Comparison of ENCODE assay signal across 20 cellular contexts in the genomic region with DNA sequence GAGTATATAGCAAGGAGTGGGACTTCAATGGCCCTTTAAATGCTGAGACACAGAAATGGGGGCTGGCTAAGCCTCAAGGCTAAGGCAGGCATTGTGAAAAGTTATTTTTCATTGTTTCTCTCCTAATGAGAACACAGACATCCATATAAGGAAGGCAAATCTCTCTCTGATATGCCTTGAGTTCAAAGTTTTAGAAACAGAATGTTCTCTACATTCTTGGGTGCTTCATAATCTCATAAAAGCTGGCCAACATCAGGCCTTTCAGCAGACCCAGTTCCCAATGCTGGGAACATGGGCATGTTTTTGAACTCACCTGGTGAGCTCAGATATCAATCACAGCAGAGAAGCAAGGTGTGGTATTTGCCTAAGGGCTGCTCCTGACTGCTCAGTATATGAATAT. TPM values are rescaled to one million over a fixed set of nuclear protein-coding genes. Genes with fewer than 3 reads are reported as not detected.
DNase-seq lines count a peak whose midpoint lies in the region; ATAC-seq and TF ChIP-seq lines count a peak whose summit lies in the region.
"Had no signal": no experiment of that assay in that cellular context is flagged by ENCODE, and none has a peak within 500 bp of the region (broad histone marks: within the 10 kb centered on the region; RNA-seq: fewer than 3 reads in every experiment).

No MANE protein-coding gene starts in this region.

- TF ChIP-seq CTCF in body of pancreas (IDR thresholded peaks at IDR 0.05) (no peak), foreskin keratinocyte (conservative IDR thresholded peaks at IDR 0.05) (no peak), spleen (IDR thresholded peaks at IDR 0.05 in 8 of 11, conservative IDR thresholded peaks at IDR 0.05 in 3 of 11) (no peak), GM10248 (IDR thresholded peaks at IDR 0.05; ENCODE audit: control extremely low read depth, extremely low read depth, low read depth, missing control alignments) (no peak)

- no peaks in the 10 kb centered on the region; the same call in 1 of the 2 replicates for H3F3A ChIP-seq in GM23248 (ENCODE audit: insufficient read depth)

- POLR2A ChIA-PET in GM10248 (lab: Yijun Ruan, JAX) = no interaction called here

- no peaks in the 10 kb centered on the region for H3K27me3 ChIP-seq in GM23248 (replicated peaks; ENCODE audit: insufficient read depth)
- H3K27me3 ChIP-seq in body of pancreas = no peaks in the 10 kb centered on the region
- H3K27me3 ChIP-seq in foreskin keratinocyte = no peaks in the 10 kb centered on the region
- H3K27me3 ChIP-seq in spleen (replicated peaks in 1 of 7) = peaks cover 0 to 12% (median 0%) of the 10 kb centered on the region in 7 donors

- DNase-seq in GM23248 (no peak), body of pancreas (peak in 2 of 4 donors; percentile 6 to 12), foreskin keratinocyte (peak; percentile 69 to 89), spleen (no peak), NCI-H774 (lab: John Stamatoyannopoulos, UW) (no peak), NCI-H1694 treated with DMSO at 0.1 percent for 48 hours (lab: John Stamatoyannopoulos, UW) (no peak), GM10248 (ENCODE audit: extremely low spot score) (no peak)
- no peak for DNase-seq in activated naive CD4-positive, alpha-beta T cell treated with anti-CD3 and anti-CD28 coated beads, Interleukin-2, amount 50 U/mL, for 16 hours
- DNase-seq: amygdala; CD4-positive, alpha-beta T cell; DMS79 treated with DMSO at 0.1 percent for 48 hours; hippocampal formation; KBM-7; left cardiac atrium; mucosa of descending colon; NCI-H1105; SHP77; WERI-Rb-1 had no signal

- H3K4me1 ChIP-seq in GM23248 (ENCODE audit: insufficient read depth) (peaks cover 22% of the 10 kb centered on the region), body of pancreas (no peaks in the 10 kb centered on the region), foreskin keratinocyte (peaks cover 21% of the 10 kb centered on the region), spleen (peaks cover 0 to 4% (median 0%) of the 10 kb centered on the region in 6 donors)

- no peaks in the 10 kb centered on the region for H3K79me2 ChIP-seq in GM23248 (ENCODE audit: insufficient read depth)

- H3K9me2 ChIP-seq in GM23248 (ENCODE audit: insufficient read depth) = no peaks in the 10 kb centered on the region

- H3K4me3 ChIP-seq in GM23248 (no peak overlapping the region), body of pancreas (no peak overlapping the region), spleen (no peak overlapping the region)
- H3K4me3 ChIP-seq: mucosa of descending colon, skin epidermis had no signal

- 0 out of 2 replicates have a peak overlapping the region, but pooled peaks have one; percentile 29 for H2AFZ ChIP-seq in GM23248

- no peak overlapping the region for H3K9ac ChIP-seq in GM23248

- ATAC-seq in body of pancreas = peak; percentile 68
- ATAC-seq in foreskin keratinocyte = peak; percentile 80
- ATAC-seq: esophagus mucosa, left cardiac atrium, mucosa of descending colon had no signal

- H3K9me3 ChIP-seq in GM23248 (ENCODE audit: low read depth) (no peaks in the 10 kb centered on the region), body of pancreas (no peaks in the 10 kb centered on the region), spleen (no peaks in the 10 kb centered on the region)
- H3K9me3 ChIP-seq: mucosa of descending colon had no signal

- H3K27ac ChIP-seq in GM23248 = no peak overlapping the region
- H3K27ac ChIP-seq in body of pancreas = peak overlapping the region in 1 of 4 donors; percentile 2
- peak overlapping the region; percentile 69 for H3K27ac ChIP-seq in foreskin keratinocyte
- peak overlapping the region in 5 of 8 donors; percentile 2 to 67 (median 52) for H3K27ac ChIP-seq in spleen
- H3K27ac ChIP-seq: WERI-Rb-1 had no signal

- no peaks in the 10 kb centered on the region for H3K36me3 ChIP-seq in GM23248 (ENCODE audit: low read depth)
- H3K36me3 ChIP-seq in body of pancreas (replicated peaks in 1 of 2; ENCODE audit: insufficient read depth in 1 of 2, low read depth in 2 of 2) = no peaks in the 10 kb centered on the region
- H3K36me3 ChIP-seq in spleen = no peaks in the 10 kb centered on the region
- H3K36me3 ChIP-seq: WERI-Rb-1 had no signal

- intact Hi-C loops in body of pancreas (cut with DNase I) = loop anchor here (5.0 kb wide), 1 partner anchor 279 kb away; no protein-coding TSS in a partner anchor
- intact Hi-C loops in spleen (cut with DNase I; ENCODE audit: low total_unique reads) = loop anchor here (10.0 kb wide), 1 partner anchor 146 kb away; a partner anchor contains a TSS

- in situ Hi-C loops in GM23248 (cut with MboI) = loop anchor here (10.0 kb wide), 1 partner anchor 146 kb away; a partner anchor contains a TSS

- no peak overlapping the region for H3K4me2 ChIP-seq in GM23248 (ENCODE audit: unreplicated experiment)

- CTCF ChIA-PET in GM10248 (lab: Yijun Ruan, JAX) = no interaction called here

- no peak for TF ChIP-seq POLR2A in body of pancreas (IDR thresholded peaks at IDR 0.05)
- no peak for TF ChIP-seq POLR2A in spleen (IDR thresholded peaks at IDR 0.05)

- H4K20me1 ChIP-seq in GM23248 (ENCODE audit: insufficient read depth) = no peaks in the 10 kb centered on the region

RNA-seq across cellular contexts. Expression of a gene that starts 19.4 kb away (rescaled TPM):
- total RNA-seq in GM23248 (2014; rRNA removed; shearing (Covaris generic)) = not detected in 2 replicates
- polyA plus RNA-seq in GM23248 (2016; fragmentation: Nextera tagmentation; extraction: Ambion mirVana) = 0.16 and 0.34 TPM in 2 replicates
- total RNA-seq in body of pancreas = under 1 TPM in 1 of 2 donors, not detected in 1; 0.52 TPM
- 0.07 and 0.11 TPM in 2 replicates for total RNA-seq in foreskin keratinocyte
- not detected in 2 replicates for polyA plus RNA-seq in foreskin keratinocyte
- 1 to 10 TPM in 2 of 7 donors, under 1 TPM in 4, not detected in 1; 0.51 to 1.6 (median 0.77) TPM for total RNA-seq in spleen
- polyA plus RNA-seq in spleen = under 1 TPM; 0.12 to 0.35 (median 0.17) TPM

RNA-seq across cellular contexts. Expression of a gene that starts 46.6 kb away (rescaled TPM):
- 41.1 and 44.5 TPM in 2 replicates for total RNA-seq in GM23248 (2014; rRNA removed; shearing (Covaris generic))
- 108 and 112 TPM in 2 replicates for polyA plus RNA-seq in GM23248 (2016; fragmentation: Nextera tagmentation; extraction: Ambion mirVana)
- 10 to 100 TPM; 36.8 to 51.4 TPM for total RNA-seq in body of pancreas
- total RNA-seq in foreskin keratinocyte = 85.7 and 101 TPM in 2 replicates
- polyA plus RNA-seq in foreskin keratinocyte = 146 and 159 TPM in 2 replicates
- 10 to 100 TPM; 38.5 to 76.0 (median 63.1) TPM for total RNA-seq in spleen
- 100 to 1,000 TPM in 2 of 3 donors, 10 to 100 TPM in 1; 96.4 to 157 (median 104) TPM for polyA plus RNA-seq in spleen

Comparison
In these comparisons a context has a peak if more than half of its experiments do, and no peak if none do; other contexts are left out.
1. DNase-seq: peak in foreskin keratinocyte (2 of 2); none in GM23248 (single experiment), spleen (single experiment), NCI-H774 (single experiment), NCI-H1694 treated with DMSO at 0.1 percent for 48 hours (single experiment), activated naive CD4-positive, alpha-beta T cell treated with anti-CD3 and anti-CD28 coated beads, Interleukin-2, amount 50 U/mL, for 16 hours (single experiment) and GM10248 (single experiment).